29 cellular contexts compared by ENCODE assay signal in genomic region chr5:59130441-59130840, GRCh38.
DNase-seq lines count a peak whose midpoint lies in the region; ATAC-seq, FAIRE-seq and TF ChIP-seq lines count a peak whose summit lies in the region.
"Had no signal": no experiment of that assay in that cellular context is flagged by ENCODE, and none has a peak within 500 bp of the region (broad histone marks: within the 10 kb centered on the region; RNA-seq: fewer than 3 reads in every experiment).

No MANE protein-coding gene starts in this region.

- H3K4me3 ChIP-seq in breast epithelium: no peak overlapping the region
- no peak overlapping the region for H3K4me3 ChIP-seq in fibroblast of mammary gland (ENCODE audit: control insufficient read depth, low read depth, low read length)
- H3K4me3 ChIP-seq in skeletal muscle tissue (ENCODE audit: low read length in 3 of 3): no peak overlapping the region
- H3K4me3 ChIP-seq: esophagus squamous epithelium, heart right ventricle, vagina had no signal

- no peaks in the 10 kb centered on the region for H3K27me3 Mint-ChIP-seq in MCF 10A (ENCODE audit: insufficient read depth, unreplicated experiment)
- H3K27me3 Mint-ChIP-seq: activated B cell treated with CpG ODN at 0.5 μM for 24 hours; activated CD4-positive, alpha-beta memory T cell treated with anti-CD3 and anti-CD28 coated beads, Interleukin-2, amount 10 ng/mL, durations not matched to agents 7 days and 5 days; activated T-cell treated with anti-CD3 and anti-CD28 coated beads, Interleukin-2, amount 50 U/mL, for 24 hours; effector memory CD8-positive, alpha-beta T cell; IgD-negative memory B cell had no signal

- DNase-seq in MCF 10A (ENCODE audit: unreplicated experiment) (peak; percentile 81), breast epithelium (ENCODE audit: low spot score in 2 of 2) (no peak), NOMO-1 treated with DMSO at 0.1 percent for 48 hours (lab: John Stamatoyannopoulos, UW; ENCODE audit: unreplicated experiment) (peak; percentile 39), fibroblast of mammary gland (ENCODE audit: low read depth) (peak; percentile 84), frontal cortex (ENCODE audit: low spot score in 2 of 2) (no peak), left lobe of liver (ENCODE audit: low spot score) (no peak)
- DNase-seq: ACHN; activated B cell treated with CpG ODN at 0.5 μM for 24 hours; activated CD4-positive, alpha-beta memory T cell treated with anti-CD3 and anti-CD28 coated beads, Interleukin-2, amount 10 ng/mL, durations not matched to agents 7 days and 5 days; activated naive CD4-positive, alpha-beta T cell treated with anti-CD3 and anti-CD28 coated beads, Interleukin-2, amount 50 U/mL, for 16 hours; activated T-cell treated with anti-CD3 and anti-CD28 coated beads, Interleukin-2, amount 50 U/mL, for 24 hours; DMS 273 treated with DMSO at 0.1 percent for 48 hours; effector memory CD8-positive, alpha-beta T cell; esophagus squamous epithelium; heart right ventricle; NCI-H1694; NCI-H2227 treated with DMSO at 0.1 percent for 48 hours; NCI-H82; occipital lobe; SK-N-SH; stimulated activated CD8-positive, alpha-beta memory T cell treated with anti-CD3 and anti-CD28 coated beads, Interleukin-4, amount 100 ng/mL, for 48 hours had no signal

- H3K27me3 ChIP-seq in breast epithelium: no peaks in the 10 kb centered on the region
- no peaks in the 10 kb centered on the region for H3K27me3 ChIP-seq in skeletal muscle tissue (ENCODE audit: control insufficient read depth in 3 of 3, insufficient read depth in 3 of 3, low read length in 3 of 3)
- H3K27me3 ChIP-seq: esophagus squamous epithelium, heart right ventricle, vagina had no signal

- no TSS peak for BruUV-seq in MCF 10A (replicated peaks; lab: Mats Ljungman, UMichigan)

- no peak overlapping the region for H3K27ac ChIP-seq in breast epithelium
- peak overlapping the region; percentile 33 for H3K27ac ChIP-seq in skeletal muscle tissue (ENCODE audit: low read depth, low read length)
- H3K27ac ChIP-seq: esophagus squamous epithelium, HL-60, vagina had no signal

- no peak for FAIRE-seq in frontal cortex (lab: Jason Lieb, UNC)
- FAIRE-seq: colon, H1 had no signal

- POLR2A ChIA-PET in MCF 10A (lab: Yijun Ruan, JAX): interaction anchor here (0.9 kb wide), 1 partner anchor 14 kb away, joined by 3 read pairs; no protein-coding TSS in a partner anchor

- CTCF ChIA-PET in MCF 10A (lab: Yijun Ruan, JAX): interaction anchor here (0.5 to 1.3 kb wide), 2 partner anchors 21 to 259 kb away, joined by 3 to 4 read pairs; no protein-coding TSS in a partner anchor

- H3K27ac Mint-ChIP-seq in MCF 10A (ENCODE audit: low read depth, unreplicated experiment): no peak overlapping the region
- H3K27ac Mint-ChIP-seq: activated B cell treated with CpG ODN at 0.5 μM for 24 hours; activated CD4-positive, alpha-beta memory T cell treated with anti-CD3 and anti-CD28 coated beads, Interleukin-2, amount 10 ng/mL, durations not matched to agents 7 days and 5 days; activated T-cell treated with anti-CD3 and anti-CD28 coated beads, Interleukin-2, amount 50 U/mL, for 24 hours; effector memory CD8-positive, alpha-beta T cell; IgD-negative memory B cell had no signal

- TF ChIP-seq CTCF in MCF 10A (IDR thresholded peaks at IDR 0.05; ENCODE audit: unreplicated experiment): no peak
- no peak for TF ChIP-seq CTCF in breast epithelium (IDR thresholded peaks at IDR 0.05)
- no peak for TF ChIP-seq CTCF in fibroblast of mammary gland (conservative IDR thresholded peaks at IDR 0.05; ENCODE audit: control insufficient read depth, insufficient read depth, low read depth, low read length)

- H3K36me3 ChIP-seq in breast epithelium: no peaks in the 10 kb centered on the region
- H3K36me3 ChIP-seq in skeletal muscle tissue (ENCODE audit: control insufficient read depth in 3 of 3, insufficient read depth in 3 of 3, low read length in 3 of 3): no peaks in the 10 kb centered on the region
- H3K36me3 ChIP-seq: esophagus squamous epithelium, heart right ventricle, vagina had no signal

- peaks cover 8% of the 10 kb centered on the region for H3K4me1 Mint-ChIP-seq in MCF 10A (ENCODE audit: insufficient read depth, unreplicated experiment)

- H3K9me3 ChIP-seq in breast epithelium: no peaks in the 10 kb centered on the region
- no peaks in the 10 kb centered on the region for H3K9me3 ChIP-seq in skeletal muscle tissue (ENCODE audit: control insufficient read depth in 3 of 3, low read length in 3 of 3)
- H3K9me3 ChIP-seq: esophagus squamous epithelium, heart right ventricle, SK-N-SH, vagina had no signal

- H3K4me1 ChIP-seq in breast epithelium (no peaks in the 10 kb centered on the region), skeletal muscle tissue (ENCODE audit: control insufficient read depth in 3 of 3, insufficient read depth in 3 of 3, low read length in 3 of 3) (peaks cover 25 to 37% (median 26%) of the 10 kb centered on the region in 3 donors)

- intact Hi-C loops in MCF 10A (cut with micrococcal nuclease): no loop called here
- intact Hi-C loops in breast epithelium (cut with DNase I; ENCODE audit: low total_unique reads): no loop called here

- TF ChIP-seq POLR2A in breast epithelium (IDR thresholded peaks at IDR 0.05): no peak

- no peaks in the 10 kb centered on the region for H3K9me3 Mint-ChIP-seq in MCF 10A (ENCODE audit: unreplicated experiment)
- H3K9me3 Mint-ChIP-seq: activated B cell treated with CpG ODN at 0.5 μM for 24 hours; activated CD4-positive, alpha-beta memory T cell treated with anti-CD3 and anti-CD28 coated beads, Interleukin-2, amount 10 ng/mL, durations not matched to agents 7 days and 5 days; activated T-cell treated with anti-CD3 and anti-CD28 coated beads, Interleukin-2, amount 50 U/mL, for 24 hours; CD14-positive monocyte; effector memory CD8-positive, alpha-beta T cell; IgD-negative memory B cell had no signal

- H3K36me3 Mint-ChIP-seq in MCF 10A (ENCODE audit: insufficient read depth, unreplicated experiment): no peaks in the 10 kb centered on the region
- H3K36me3 Mint-ChIP-seq: CD14-positive monocyte, IgD-negative memory B cell had no signal

- no peak overlapping the region for H3K9ac ChIP-seq in skeletal muscle tissue (ENCODE audit: low read depth in 1 of 3, low read length in 3 of 3)
- H3K9ac ChIP-seq: SK-N-SH had no signal

- no peak overlapping the region for H3K4me3 Mint-ChIP-seq in MCF 10A (ENCODE audit: unreplicated experiment)
- H3K4me3 Mint-ChIP-seq: activated B cell treated with CpG ODN at 0.5 μM for 24 hours; activated CD4-positive, alpha-beta memory T cell treated with anti-CD3 and anti-CD28 coated beads, Interleukin-2, amount 10 ng/mL, durations not matched to agents 7 days and 5 days; activated T-cell treated with anti-CD3 and anti-CD28 coated beads, Interleukin-2, amount 50 U/mL, for 24 hours; CD14-positive monocyte; effector memory CD8-positive, alpha-beta T cell; IgD-negative memory B cell had no signal

- ATAC-seq in HG02798 (IDR thresholded peaks at IDR 0.05; ENCODE audit: poor library complexity, unreplicated experiment) (no peak), left lobe of liver (no peak)
- ATAC-seq: effector memory CD8-positive, alpha-beta T cell; heart right ventricle had no signal

Comparison
In these comparisons a context has a peak if more than half of its experiments do, and no peak if none do; other contexts are left out.
1. DNase-seq: peak in MCF 10A (single experiment), NOMO-1 treated with DMSO at 0.1 percent for 48 hours (single experiment) and fibroblast of mammary gland (single experiment); none in breast epithelium (0 of 2), frontal cortex (0 of 2) and left lobe of liver (single experiment).